8 cellular contexts compared by ENCODE assay signal in genomic region chr22:45309422-45310227, GRCh38. TPM values are rescaled to one million over a fixed set of nuclear protein-coding genes. Genes with fewer than 3 reads are reported as not detected.
DNase-seq lines count a peak whose midpoint lies in the region; ATAC-seq, FAIRE-seq and TF ChIP-seq lines count a peak whose summit lies in the region.

FAM118A (plus strand) TSS chr22:45309934; CDS start chr22:45322380, 12,446 bp downstream.

- peak within 1 kb of the TSS; percentile 97 for H3K4me3 ChIP-seq in GM12865 (ENCODE audit: low read depth, low read length)
- H3K4me3 ChIP-seq in pancreas = peak within 1 kb of the TSS; percentile 86 to 99 (median 96)
- peak within 1 kb of the TSS; percentile 84 to 93 (median 85) for H3K4me3 ChIP-seq in thyroid gland (replicated peaks in 1 of 3)

- H3K4me1 ChIP-seq in pancreas (peaks cover 0 to 18% (median 0%) of the 10 kb centered on the region in 3 donors), thyroid gland (peaks cover 8 to 22% of the 10 kb centered on the region in 2 donors)

- 1% methylated on average over 76 to 95 of the region's 95 CpGs for WGBS in pancreas, 2 donors
- WGBS in thyroid gland, 2 donors = 1 to 3% methylated on average over 9 to 12 of the region's 95 CpGs

- TF ChIP-seq CTCF in GM12865 (IDR thresholded peaks at IDR 0.05; ENCODE audit: insufficient read depth, low read depth, low read length, missing control alignments) (no peak), pancreas (IDR thresholded peaks at IDR 0.05) (no peak), thyroid gland (IDR thresholded peaks at IDR 0.05) (peak in 1 of 6 experiments; percentile 17)

- H3K9me3 ChIP-seq in pancreas (no peaks in the 10 kb centered on the region), thyroid gland (no peaks in the 10 kb centered on the region)

- intact Hi-C loops in Right ventricle myocardium inferior (cut with DNase I) = loop anchor here (1.0 to 10.0 kb wide), 2 partner anchors 40 to 145 kb away; partner anchors contain the start of gene NUP50
- intact Hi-C loops in pancreas (cut with DNase I) = no loop called here
- intact Hi-C loops in thyroid gland (cut with DNase I) = loop anchor here (5.0 kb wide), 1 partner anchor 37 kb away; no protein-coding TSS in a partner anchor

- peak within 1 kb of the TSS; percentile 23 to 74 (median 48) for H3K27ac ChIP-seq in pancreas
- H3K27ac ChIP-seq in thyroid gland = peak within 1 kb of the TSS; percentile 63 to 86 (median 85)

- H3K36me3 ChIP-seq in pancreas = no peaks in the 10 kb centered on the region
- H3K36me3 ChIP-seq in thyroid gland = no peaks in the 10 kb centered on the region

- H3K27me3 ChIP-seq in pancreas (no peaks in the 10 kb centered on the region), thyroid gland (no peaks in the 10 kb centered on the region)

- peak; percentile 85 for ATAC-seq in HG02642 (IDR thresholded peaks at IDR 0.05; ENCODE audit: poor library complexity, unreplicated experiment)
- peak; percentile 95 for ATAC-seq in Right ventricle myocardium inferior
- ATAC-seq in pancreas = peak; percentile 94 to 97 (median 95)

- peak in 1 of 2 donors; percentile 89 for TF ChIP-seq POLR2A in thyroid gland (IDR thresholded peaks at IDR 0.05)

- peak; percentile 96 for DNase-seq in GM12865 (ENCODE audit: low read depth)
- peak; percentile 80 for DNase-seq in NCI-H1105 treated with DMSO at 0.1 percent for 48 hours (lab: John Stamatoyannopoulos, UW)
- peak; percentile 45 to 69 for DNase-seq in SW 1271 (lab: John Stamatoyannopoulos, UW)
- peak; percentile 89 for DNase-seq in activated naive CD8-positive, alpha-beta T cell treated with anti-CD3 and anti-CD28 coated beads, Interleukin-2, amount 50 U/mL, for 16 hours (ENCODE audit: low read depth, low spot score)
- DNase-seq in Right ventricle myocardium inferior (ENCODE audit: missing footprints) = peak; percentile 96
- DNase-seq in pancreas = peak; percentile 85 to 100 (median 96)
- peak; percentile 90 to 93 for DNase-seq in thyroid gland

- FAIRE-seq in pancreas (lab: Jason Lieb, UNC) = no peak

RNA-seq across cellular contexts. Expression of gene FAM118A, which starts in this region (rescaled TPM):
- total RNA-seq in Right ventricle myocardium inferior (18.7 TPM), pancreas (10 to 100 TPM in 2 of 6 donors, 1 to 10 TPM in 4; 7.1 to 25.4 (median 8.2) TPM), thyroid gland (100 to 1,000 TPM in 1 of 4 donors, 10 to 100 TPM in 3; 15.7 to 104 (median 75.3) TPM)
- 100 to 1,000 TPM in 1 of 2 donors, 10 to 100 TPM in 1; 19.0 to 127 TPM for polyA plus RNA-seq in pancreas

Comparison
In these comparisons a context has a peak if more than half of its experiments do, and no peak if none do; other contexts are left out.
1. Peak in every context shown above with its lines: DNase-seq, ATAC-seq, H3K4me3 ChIP-seq and H3K27ac ChIP-seq.
2. intact Hi-C loops: an anchor here in Right ventricle myocardium inferior (1.0 to 10.0 kb wide) and thyroid gland (5.0 kb wide); none called in pancreas.